In genomic region chr12:125286005-125286727, GRCh38 we compare ENCODE assay signal across 22 cellular contexts.
A peak's percentile ranks its signal among the peaks of the same experiment; 100 is the strongest.
DNase-seq lines count a peak whose midpoint lies in the region; ATAC-seq, FAIRE-seq and TF ChIP-seq lines count a peak whose summit lies in the region.
"Had no signal": no experiment of that assay in that cellular context is flagged by ENCODE, and none has a peak within 500 bp of the region (broad histone marks: within the 10 kb centered on the region; RNA-seq: fewer than 3 reads in every experiment).

No MANE protein-coding gene starts in this region.

- FAIRE-seq in HepG2 (lab: Jason Lieb, UNC) (no peak), K562 (lab: Jason Lieb, UNC) (no peak)
- FAIRE-seq: G401.6, GM12878, GM12892, GM18507 had no signal

- POLR2A ChIA-PET in HepG2 (lab: Yijun Ruan, JAX): no interaction called here
- POLR2A ChIA-PET in HEK293 (lab: Yijun Ruan, JAX): no interaction called here
- POLR2A ChIA-PET in K562 (lab: Yijun Ruan, JAX): no interaction called here

- no peak overlapping the region for H2AFZ ChIP-seq in HepG2 (ENCODE audit: low read length)
- no peak overlapping the region for H2AFZ ChIP-seq in K562 (ENCODE audit: low read depth, low read length)

- H3K79me2 ChIP-seq in HepG2 (ENCODE audit: insufficient read depth, low read length) (no peaks in the 10 kb centered on the region), K562 (ENCODE audit: control insufficient read depth, insufficient read depth, low read length) (no peaks in the 10 kb centered on the region)

- no peak for ATAC-seq in HepG2
- no peak for ATAC-seq in right lobe of liver
- ATAC-seq in K562: no peak
- no peak for ATAC-seq in SK-N-SH treated with all-trans-retinoic acid at 6 μM for 48 hours
- ATAC-seq in esophagus mucosa: no peak
- ATAC-seq: GM12878 had no signal

- TF ChIP-seq EP300 in HepG2 (IDR thresholded peaks at IDR 0.05; ENCODE audit: low read depth in 2 of 2, low read length in 2 of 2): no peak
- TF ChIP-seq EP300 in HepG2 (CRISPR knock-in tag; IDR thresholded peaks at IDR 0.05; ENCODE audit: borderline replicate concordance): no peak
- TF ChIP-seq EP300 in K562 (IDR thresholded peaks at IDR 0.05; ENCODE audit: low read length): no peak

- TF ChIP-seq RAD21 in HepG2 (CRISPR knock-in tag; IDR thresholded peaks at IDR 0.05) (no peak), K562 (CRISPR knock-in tag; conservative IDR thresholded peaks at IDR 0.05 in 1 of 2, IDR thresholded peaks at IDR 0.05 in 1 of 2) (no peak)

- H3K36me3 ChIP-seq in HepG2 (replicated peaks in 1 of 2; ENCODE audit: control insufficient read depth in 1 of 2, insufficient read depth in 2 of 2, low read length in 2 of 2) (no peaks in the 10 kb centered on the region), right lobe of liver (no peaks in the 10 kb centered on the region), HEK293 (ENCODE audit: control insufficient read depth in 2 of 2, insufficient read depth in 1 of 2, low read length in 2 of 2) (no peaks in the 10 kb centered on the region), K562 (ENCODE audit: control insufficient read depth, insufficient read depth, low read length) (no peaks in the 10 kb centered on the region)
- H3K36me3 ChIP-seq: BE2C, BLaER1 had no signal

- DNase-seq in HepG2 (ENCODE audit: low spot score) (no peak), right lobe of liver (no peak), K562 (ENCODE audit: extremely low read depth in 1 of 4, low spot score in 3 of 4) (no peak), DMS 273 treated with DMSO at 0.1 percent for 48 hours (lab: John Stamatoyannopoulos, UW) (no peak)
- DNase-seq: ACHN; BE2C; C1 segment of cervical spinal cord; CD4-positive, alpha-beta memory T cell; CD4-positive, CD25-positive, alpha-beta regulatory T cell; CD8-positive, alpha-beta memory T cell; COR-L47; DMS79 treated with DMSO at 0.1 percent for 48 hours; GF-D8 had no signal

- BruUV-seq in HepG2 (replicated peaks; lab: Mats Ljungman, UMichigan) (no TSS peak), K562 (replicated peaks; lab: Mats Ljungman, UMichigan) (no TSS peak)

- H3K27me3 ChIP-seq in HepG2 (ENCODE audit: control insufficient read depth in 1 of 2, insufficient read depth in 2 of 2, low read length in 2 of 2) (peaks cover 3 to 35% of the 10 kb centered on the region in 2 experiments; a peak in 3 of 5 replicates), right lobe of liver (no peaks in the 10 kb centered on the region), K562 (ENCODE audit: control insufficient read depth in 2 of 2, insufficient read depth in 2 of 2, low read length in 2 of 2) (peaks cover 8 to 20% of the 10 kb centered on the region in 2 experiments; a peak in 4 of 5 replicates)
- H3K27me3 ChIP-seq: BLaER1 had no signal

- H4K20me1 ChIP-seq in HepG2 (ENCODE audit: insufficient read depth, low read length): no peaks in the 10 kb centered on the region
- H4K20me1 ChIP-seq in K562 (replicated peaks; ENCODE audit: control insufficient read depth, insufficient read depth, low read length): no peaks in the 10 kb centered on the region
- H4K20me1 ChIP-seq: BLaER1 had no signal

- no peaks in the 10 kb centered on the region for H3K4me1 ChIP-seq in HepG2 (ENCODE audit: insufficient read depth, low read length)
- H3K4me1 ChIP-seq in right lobe of liver: no peaks in the 10 kb centered on the region
- H3K4me1 ChIP-seq in HEK293 (ENCODE audit: control insufficient read depth, insufficient read depth, low read length): no peaks in the 10 kb centered on the region
- no peaks in the 10 kb centered on the region for H3K4me1 ChIP-seq in K562 (replicated peaks in 1 of 2; ENCODE audit: control insufficient read depth in 2 of 2, insufficient read depth in 2 of 2, low read length in 2 of 2)
- H3K4me1 ChIP-seq: BE2C, BLaER1 had no signal

- in situ Hi-C loops in HepG2 (cut with HindIII; ENCODE audit: extremely low pct_ligation_motif_present, low pct_unique_long_range_greater_than_20kb) (no loop called here), K562 (cut with MboI) (no loop called here)

- intact Hi-C loops in HepG2 (cut with micrococcal nuclease; ENCODE audit: unreplicated experiment): no loop called here
- intact Hi-C loops in right lobe of liver (cut with DNase I): no loop called here
- intact Hi-C loops in K562 (cut with micrococcal nuclease): no loop called here

- no peak for TF ChIP-seq POLR2A in HepG2 (IDR thresholded peaks at IDR 0.05; ENCODE audit: insufficient read depth in 1 of 2, low read depth in 2 of 2, low read length in 2 of 2)
- TF ChIP-seq POLR2A in right lobe of liver (IDR thresholded peaks at IDR 0.05): no peak
- no peak for TF ChIP-seq POLR2A in K562 (conservative IDR thresholded peaks at IDR 0.05)

- 3% methylated on average over 7 of the region's 7 CpGs for WGBS in HepG2 (ENCODE audit: low lambda C conversion rate)
- WGBS in right lobe of liver (ENCODE audit: insufficient coverage, low coverage, low lambda C conversion rate, missing lambda C conversion rate): 68% methylated on average over 3 of the region's 7 CpGs
- WGBS in K562 (ENCODE audit: insufficient coverage, low coverage, missing lambda C conversion rate): 1% methylated on average over 7 of the region's 7 CpGs

- CTCF ChIA-PET in HepG2 (lab: Yijun Ruan, JAX; ENCODE audit: low intra/inter-chr PET ratio, low total read pairs) (no interaction called here), HEK293 (lab: Yijun Ruan, JAX) (no interaction called here), K562 (lab: Yijun Ruan, JAX; ENCODE audit: low intra/inter-chr PET ratio) (no interaction called here)

- no peak overlapping the region for H3K9ac ChIP-seq in HepG2 (ENCODE audit: insufficient read depth, low read depth, low read length)
- no peak overlapping the region for H3K9ac ChIP-seq in K562 (ENCODE audit: insufficient read depth in 1 of 2, low read depth in 2 of 2, low read length in 2 of 2)
- H3K9ac ChIP-seq: BLaER1 had no signal

- H3K27ac ChIP-seq in HepG2 (ENCODE audit: extremely low read length, insufficient read depth, low read length) (no peak overlapping the region), right lobe of liver (no peak overlapping the region), HEK293 (ENCODE audit: extremely low read depth, low read depth, low read length) (no peak overlapping the region), K562 (ENCODE audit: extremely low read depth, low read depth, low read length) (no peak overlapping the region)
- H3K27ac ChIP-seq: 22Rv1, BLaER1 had no signal

- H3K4me2 ChIP-seq in HepG2 (ENCODE audit: low read depth, low read length) (no peak overlapping the region), K562 (ENCODE audit: insufficient read depth, low read length) (no peak overlapping the region)
- H3K4me2 ChIP-seq: BLaER1 had no signal

- H3K9me3 ChIP-seq in HepG2 (ENCODE audit: low read length) (no peaks in the 10 kb centered on the region), right lobe of liver (no peaks in the 10 kb centered on the region), HEK293 (ENCODE audit: control insufficient read depth, insufficient read depth, low read depth, low read length) (no peaks in the 10 kb centered on the region), K562 (replicated peaks; ENCODE audit: control insufficient read depth, insufficient read depth, low read depth, low read length) (0 out of 2 replicates have a peak, but pooled peaks cover 2% of the 10 kb centered on the region)
- H3K9me3 ChIP-seq: BE2C, BLaER1 had no signal

- H3K4me3 ChIP-seq in HepG2 (replicated peaks in 1 of 3; ENCODE audit: insufficient read depth in 1 of 3, low read depth in 2 of 3, low read length in 3 of 3) (no peak overlapping the region), right lobe of liver (no peak overlapping the region), HEK293 (ENCODE audit: low read depth, low read length) (no peak overlapping the region), K562 (no peak overlapping the region)
- H3K4me3 ChIP-seq: BLaER1, GM12878 had no signal

- no peaks in the 10 kb centered on the region for H3K9me1 ChIP-seq in K562 (ENCODE audit: control insufficient read depth, insufficient read depth, low read length)

- TF ChIP-seq CTCF in HepG2 (CRISPR knock-in tag; IDR thresholded peaks at IDR 0.05): no peak
- no peak for TF ChIP-seq CTCF in right lobe of liver (IDR thresholded peaks at IDR 0.05)
- TF ChIP-seq CTCF in HEK293 (tag by site-specific recombination; IDR thresholded peaks at IDR 0.05): no peak
- TF ChIP-seq CTCF in K562 (IDR thresholded peaks at IDR 0.05 in 2 of 3, conservative IDR thresholded peaks at IDR 0.05 in 1 of 3; ENCODE audit: insufficient read depth in 2 of 3, low read depth in 1 of 3, low read length in 3 of 3): no peak

TF ChIP-seq in HepG2, 621 proteins besides CTCF, POLR2A, EP300 and RAD21:
- no peak for TF ChIP-seq ZNF652 (CRISPR knock-in tag; IDR thresholded peaks at IDR 0.05; ENCODE audit: borderline replicate concordance, low read depth)
- TF ChIP-seq ZNF768 (CRISPR knock-in tag; IDR thresholded peaks at IDR 0.05): peak; percentile 19; the same call in 1 of the 2 replicates

TF ChIP-seq in HEK293, 187 proteins besides CTCF, POLR2A, EP300 and RAD21 (continues in another document):
- TF ChIP-seq ZNF768 (tag by site-specific recombination; IDR thresholded peaks at IDR 0.05) (0 out of 2 replicates have a peak, but pooled peaks have one; percentile 12), YY1 (tag by site-specific recombination; IDR thresholded peaks at IDR 0.05) (no peak), ZNF16 (tag by site-specific recombination; IDR thresholded peaks at IDR 0.05; ENCODE audit: low read depth) (no peak), ZNF558 (tag by site-specific recombination; IDR thresholded peaks at IDR 0.05) (no peak), ZNF549 (tag by site-specific recombination; IDR thresholded peaks at IDR 0.05) (no peak), ZNF140 (tag by site-specific recombination; IDR thresholded peaks at IDR 0.05) (no peak)

TF ChIP-seq in K562, 482 proteins besides CTCF, POLR2A, EP300 and RAD21 (continues in another document):
- TF ChIP-seq ZNF740 (CRISPR knock-in tag; IDR thresholded peaks at IDR 0.05) (no peak), ZNF740 (tag; IDR thresholded peaks at IDR 0.05) (no peak)

TF ChIP-seq in SK-N-SH treated with all-trans-retinoic acid at 6 μM for 48 hours, 23 proteins besides CTCF, POLR2A, EP300 and RAD21 (continues in another document):
- no peak for TF ChIP-seq POU6F1 (CRISPR knock-in tag; IDR thresholded peaks at IDR 0.05; ENCODE audit: borderline replicate concordance, low read depth)

Comparison
In these comparisons a context has a peak if more than half of its experiments do, and no peak if none do; other contexts are left out.
1. Of the 241 proteins assayed by ChIP-seq in both HepG2 and K562: peak only in HepG2: none; only in K562: ZFP36; in both: none; in neither: 240.